2 cellular contexts compared by ENCODE assay signal in the genomic region with DNA sequence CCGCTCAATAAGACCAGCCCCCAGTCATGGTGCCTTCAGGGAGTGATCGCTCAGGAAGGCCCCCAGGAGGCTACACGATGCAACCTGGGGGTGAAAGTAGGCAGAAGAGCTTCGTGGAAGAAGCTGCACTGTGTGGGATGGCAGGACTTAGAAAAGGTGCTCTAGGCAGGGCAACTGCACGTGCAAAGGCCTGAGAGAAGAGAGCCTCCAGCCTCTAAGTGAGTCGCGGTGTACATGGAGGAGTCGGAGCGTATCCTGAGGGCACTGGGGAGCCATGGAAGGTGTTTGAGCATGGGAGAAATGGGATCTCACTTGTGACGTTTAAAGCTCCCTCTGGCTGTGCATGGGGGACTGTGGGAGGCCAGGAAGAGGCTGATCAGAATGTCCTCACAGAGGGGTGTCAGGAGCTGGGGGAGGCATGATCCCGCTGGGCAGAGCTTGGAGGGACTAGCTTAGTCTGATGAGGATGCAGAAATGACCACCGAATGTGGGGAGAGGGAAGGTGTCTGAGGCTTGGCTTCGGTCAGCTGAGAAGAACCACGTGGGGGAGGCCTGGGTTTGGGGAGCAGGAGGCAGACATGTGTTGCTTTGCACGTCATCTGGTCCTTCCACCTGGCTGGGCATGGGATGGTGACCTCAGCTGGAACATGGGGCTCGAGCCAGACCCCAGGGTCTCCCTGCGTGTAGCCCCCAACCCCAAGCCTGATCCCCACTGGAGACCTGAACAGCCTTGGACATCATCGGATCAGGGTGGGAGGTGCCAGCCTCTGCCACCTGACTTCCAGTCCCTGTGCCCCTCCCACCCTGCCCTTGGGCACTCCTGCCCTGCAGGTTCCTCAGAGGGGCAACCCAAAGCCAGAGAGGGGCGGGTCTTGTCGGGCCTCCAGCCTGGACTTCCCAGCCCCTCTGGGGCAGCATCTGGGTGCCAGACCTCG.
TF ChIP-seq lines count a peak whose summit lies in the region.

No MANE protein-coding gene starts in this region.

TF ChIP-seq in SK-N-SH treated with all-trans-retinoic acid at 6 μM for 48 hours, 23 proteins besides CTCF, POLR2A, EP300 and RAD21:
- no peak for TF ChIP-seq ISL1 (CRISPR knock-in tag; IDR thresholded peaks at IDR 0.05)
- no peak for TF ChIP-seq TOX (CRISPR knock-in tag; IDR thresholded peaks at IDR 0.05; ENCODE audit: borderline replicate concordance)
- TF ChIP-seq CSRNP3 (CRISPR knock-in tag; IDR thresholded peaks at IDR 0.05), result no peak
- peak; percentile 21; the same call in 1 of the 2 replicates for TF ChIP-seq TCF4 (CRISPR knock-in tag; IDR thresholded peaks at IDR 0.05; ENCODE audit: borderline replicate concordance)
TF ChIP-seq in SK-N-SH treated with all-trans-retinoic acid at 6 μM for 48 hours: peak in this region for 1.

TF ChIP-seq in H1, 55 proteins besides CTCF, POLR2A, EP300 and RAD21:
- TF ChIP-seq TCF12 (IDR thresholded peaks at IDR 0.05; ENCODE audit: low read depth, low read length) (no peak), ZNF274 (IDR thresholded peaks at IDR 0.05; ENCODE audit: borderline replicate concordance, extremely low read depth, low read length) (no peak), GTF2F1 (IDR thresholded peaks at IDR 0.05; ENCODE audit: borderline replicate concordance, low read depth, low read length) (no peak), MAX (IDR thresholded peaks at IDR 0.05) (peak; percentile 44; the same call in 1 of the 2 replicates), KDM1A (IDR thresholded peaks at IDR 0.05; ENCODE audit: borderline replicate concordance, low read length) (peak; percentile 94), HDAC2 (IDR thresholded peaks at IDR 0.05; ENCODE audit: borderline replicate concordance in 1 of 2, low read depth in 2 of 2, low read length in 2 of 2) (0 out of 4 replicates have a peak, but pooled peaks of 1 of the 2 experiments have one; percentile 40), RXRA (IDR thresholded peaks at IDR 0.05; ENCODE audit: insufficient read depth, low read depth, low read length) (no peak)
